24 cellular contexts compared by ENCODE assay signal in the genomic region with DNA sequence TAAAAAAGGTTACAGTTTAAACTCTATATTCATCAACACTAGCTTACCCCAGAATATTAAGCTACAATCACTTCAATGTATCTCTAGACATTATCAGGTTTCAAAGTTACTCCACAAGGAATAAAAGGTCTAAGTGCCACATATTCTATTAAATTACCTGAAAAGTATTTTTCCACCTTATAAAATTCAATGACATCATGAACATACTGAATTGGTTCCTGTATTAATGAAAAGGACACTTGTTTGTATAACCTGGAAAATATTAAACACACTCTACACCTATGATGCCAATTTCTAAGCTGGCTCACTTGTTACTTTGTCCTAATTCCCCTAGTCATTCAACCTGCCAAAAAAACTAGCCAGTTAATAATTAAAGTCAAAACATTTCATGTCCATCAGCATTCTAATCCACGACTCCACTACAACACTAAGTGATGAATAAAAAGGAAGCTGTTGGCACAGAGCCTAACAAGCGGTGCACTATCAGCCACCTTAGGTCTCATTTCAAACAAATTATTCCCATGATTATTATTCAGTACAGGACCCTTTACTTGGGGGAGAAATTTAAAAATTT. TPM values are rescaled to one million over a fixed set of nuclear protein-coding genes. Genes with fewer than 3 reads are reported as not detected.
DNase-seq lines count a peak whose midpoint lies in the region; ATAC-seq and TF ChIP-seq lines count a peak whose summit lies in the region.
"Had no signal": no experiment of that assay in that cellular context is flagged by ENCODE, and none has a peak within 500 bp of the region (broad histone marks: within the 10 kb centered on the region; RNA-seq: fewer than 3 reads in every experiment).

No MANE protein-coding gene starts in this region.

- H3K4me1 ChIP-seq in heart right ventricle, result peaks cover 3 to 55% (median 31%) of the 10 kb centered on the region in 9 donors

- no peak overlapping the region for H3K4me3 ChIP-seq in heart right ventricle
- H3K4me3 ChIP-seq: cardiac muscle cell, right atrium auricular region, thoracic aorta had no signal

- H3K27ac Mint-ChIP-seq in natural killer cell (peak overlapping the region; percentile 19 to 27), T-helper 17 cell (peak overlapping the region; percentile 61)
- peak overlapping the region in 1 of 2 donors; percentile 19 for H3K27ac Mint-ChIP-seq in natural killer cell treated with Interleukin-12 subunit alpha and Interleukin-12 subunit beta and Interleukin-15 and Interleukin-18, amount 100 ng/mL, for 72 hours
- peak overlapping the region; percentile 17 for H3K27ac Mint-ChIP-seq in stimulated activated memory B cell treated with anti-CD40 and anti-IgM and Interleukin-4, amounts not matched to agents 10 μg/mL and 1 μg/mL and 100 μg/mL, for 72 hours
- H3K27ac Mint-ChIP-seq: activated B cell treated with CpG ODN at 0.5 μM for 24 hours had no signal

- no peak overlapping the region for H3K4me3 Mint-ChIP-seq in natural killer cell
- H3K4me3 Mint-ChIP-seq in natural killer cell treated with Interleukin-12 subunit alpha and Interleukin-12 subunit beta and Interleukin-15 and Interleukin-18, amount 100 ng/mL, for 72 hours, result no peak overlapping the region
- no peak overlapping the region for H3K4me3 Mint-ChIP-seq in T-helper 17 cell
- H3K4me3 Mint-ChIP-seq in stimulated activated memory B cell treated with anti-CD40 and anti-IgM and Interleukin-4, amounts not matched to agents 10 μg/mL and 1 μg/mL and 100 μg/mL, for 72 hours, result no peak overlapping the region
- H3K4me3 Mint-ChIP-seq: activated B cell treated with CpG ODN at 0.5 μM for 24 hours, CD14-positive monocyte, H9 had no signal

- ATAC-seq in natural killer cell, result no peak
- no peak for ATAC-seq in natural killer cell treated with Interleukin-12 subunit alpha and Interleukin-12 subunit beta and Interleukin-15 and Interleukin-18, amount 100 ng/mL, for 72 hours
- no peak for ATAC-seq in T-helper 17 cell
- ATAC-seq in stimulated activated memory B cell treated with anti-CD40 and anti-IgM and Interleukin-4, amounts not matched to agents 10 μg/mL and 1 μg/mL and 100 μg/mL, for 72 hours, result no peak
- ATAC-seq in heart right ventricle, result no peak
- ATAC-seq: naive thymus-derived CD4-positive, alpha-beta T cell had no signal

- H3K9me3 Mint-ChIP-seq in natural killer cell, result no peaks in the 10 kb centered on the region
- H3K9me3 Mint-ChIP-seq in natural killer cell treated with Interleukin-12 subunit alpha and Interleukin-12 subunit beta and Interleukin-15 and Interleukin-18, amount 100 ng/mL, for 72 hours, result no peaks in the 10 kb centered on the region
- no peaks in the 10 kb centered on the region for H3K9me3 Mint-ChIP-seq in stimulated activated memory B cell treated with anti-CD40 and anti-IgM and Interleukin-4, amounts not matched to agents 10 μg/mL and 1 μg/mL and 100 μg/mL, for 72 hours
- H3K9me3 Mint-ChIP-seq: activated B cell treated with CpG ODN at 0.5 μM for 24 hours; CD14-positive monocyte; H9; naive thymus-derived CD4-positive, alpha-beta T cell had no signal

- TF ChIP-seq CTCF in natural killer cell (IDR thresholded peaks at IDR 0.05) (no peak), heart right ventricle (IDR thresholded peaks at IDR 0.05) (no peak)

- no peaks in the 10 kb centered on the region for H3K9me3 ChIP-seq in T-helper 17 cell (ENCODE audit: control insufficient read depth, low read length, poor library complexity, severe bottlenecking)
- no peaks in the 10 kb centered on the region for H3K9me3 ChIP-seq in heart right ventricle
- H3K9me3 ChIP-seq: right atrium auricular region, thoracic aorta had no signal

- H3K36me3 ChIP-seq in heart right ventricle, result peaks cover 0 to 98% (median 17%) of the 10 kb centered on the region in 9 donors

- 28 to 36% methylated on average over 2 of the region's 2 CpGs for WGBS in heart right ventricle, 2 donors

- H3K36me3 Mint-ChIP-seq in natural killer cell, result peaks cover 12% of the 10 kb centered on the region
- peaks cover 26% of the 10 kb centered on the region for H3K36me3 Mint-ChIP-seq in natural killer cell treated with Interleukin-12 subunit alpha and Interleukin-12 subunit beta and Interleukin-15 and Interleukin-18, amount 100 ng/mL, for 72 hours
- peaks cover 9% of the 10 kb centered on the region for H3K36me3 Mint-ChIP-seq in T-helper 17 cell (ENCODE audit: low read depth)
- H3K36me3 Mint-ChIP-seq in stimulated activated memory B cell treated with anti-CD40 and anti-IgM and Interleukin-4, amounts not matched to agents 10 μg/mL and 1 μg/mL and 100 μg/mL, for 72 hours, result peaks cover 45% of the 10 kb centered on the region

- no peak overlapping the region for H3K27ac ChIP-seq in heart right ventricle
- H3K27ac ChIP-seq: cardiac muscle cell, HL-60, right atrium auricular region, thoracic aorta had no signal

- intact Hi-C loops in natural killer cell (cut with micrococcal nuclease), result no loop called here
- intact Hi-C loops in heart right ventricle (cut with DNase I), result no loop called here

- no peaks in the 10 kb centered on the region for H3K27me3 ChIP-seq in heart right ventricle
- H3K27me3 ChIP-seq: cardiac muscle cell, right atrium auricular region had no signal

- H3K4me1 Mint-ChIP-seq in natural killer cell (peaks cover 49 to 53% of the 10 kb centered on the region in 2 donors), T-helper 17 cell (peaks cover 42% of the 10 kb centered on the region)
- H3K4me1 Mint-ChIP-seq in natural killer cell treated with Interleukin-12 subunit alpha and Interleukin-12 subunit beta and Interleukin-15 and Interleukin-18, amount 100 ng/mL, for 72 hours (ENCODE audit: low read depth in 2 of 2), result peaks cover 23 to 27% of the 10 kb centered on the region in 2 donors
- peaks cover 56% of the 10 kb centered on the region for H3K4me1 Mint-ChIP-seq in stimulated activated memory B cell treated with anti-CD40 and anti-IgM and Interleukin-4, amounts not matched to agents 10 μg/mL and 1 μg/mL and 100 μg/mL, for 72 hours

- H3K27me3 Mint-ChIP-seq in natural killer cell (ENCODE audit: low read depth in 2 of 2) (no peaks in the 10 kb centered on the region), T-helper 17 cell (no peaks in the 10 kb centered on the region)
- H3K27me3 Mint-ChIP-seq in natural killer cell treated with Interleukin-12 subunit alpha and Interleukin-12 subunit beta and Interleukin-15 and Interleukin-18, amount 100 ng/mL, for 72 hours, result no peaks in the 10 kb centered on the region
- no peaks in the 10 kb centered on the region for H3K27me3 Mint-ChIP-seq in stimulated activated memory B cell treated with anti-CD40 and anti-IgM and Interleukin-4, amounts not matched to agents 10 μg/mL and 1 μg/mL and 100 μg/mL, for 72 hours
- H3K27me3 Mint-ChIP-seq: activated B cell treated with CpG ODN at 0.5 μM for 24 hours; naive thymus-derived CD4-positive, alpha-beta T cell had no signal

- DNase-seq in natural killer cell (no peak), T-helper 17 cell (no peak), kidney tubule cell (ENCODE audit: low spot score) (peak; percentile 68), anterior cingulate cortex (lab: John Stamatoyannopoulos, UW) (no peak), cerebellum (ENCODE audit: low spot score) (no peak), heart right ventricle (no peak)
- no peak for DNase-seq in natural killer cell treated with Interleukin-12 subunit alpha and Interleukin-12 subunit beta and Interleukin-15 and Interleukin-18, amount 100 ng/mL, for 72 hours (ENCODE audit: low spot score)
- DNase-seq: activated B cell treated with CpG ODN at 0.5 μM for 24 hours; activated CD4-positive, alpha-beta T cell treated with anti-CD3 and anti-CD28 coated beads, Interleukin-2, amount 50 U/mL, for 4 hours; amygdala; DMS 273 treated with DMSO at 0.1 percent for 48 hours; H9; left cardiac atrium; naive thymus-derived CD4-positive, alpha-beta T cell; NCI-H2081 treated with DMSO at 0.1 percent for 48 hours; SHP77; stimulated activated CD4-positive, alpha-beta T cell treated with anti-CD3 and anti-CD28 coated beads, Interleukin-4, amount 100 ng/mL, for 24 hours; stimulated activated naive CD4-positive, alpha-beta T cell had no signal

RNA-seq across cellular contexts. Expression of a gene that starts 12.2 kb away (rescaled TPM):
- 100 to 1,000 TPM; 107 to 122 (median 116) TPM for total RNA-seq in natural killer cell
- total RNA-seq in natural killer cell treated with Interleukin-12 subunit alpha and Interleukin-12 subunit beta and Interleukin-15 and Interleukin-18, amount 100 ng/mL, for 72 hours, result 100 to 1,000 TPM in 1 of 2 donors, 10 to 100 TPM in 1; 75.8 to 129 TPM
- 10 to 100 TPM; 76.5 to 98.3 TPM for total RNA-seq in T-helper 17 cell
- 119 TPM for total RNA-seq in cerebellum
- 10 to 100 TPM; 29.1 to 51.6 (median 37.0) TPM for total RNA-seq in heart right ventricle
- polyA plus RNA-seq in heart right ventricle, result 1 to 10 TPM; 4.1 to 5.8 TPM
